1 cellular context compared by ENCODE assay signal in genomic region chr19:40599331-40600085, GRCh38.
TF ChIP-seq lines count a peak whose summit lies in the region.

No MANE protein-coding gene starts in this region.

TF ChIP-seq in K562, 482 proteins besides CTCF, POLR2A, EP300 and RAD21 (continues in another document):
- TF ChIP-seq MTA1 (IDR thresholded peaks at IDR 0.05; ENCODE audit: borderline replicate concordance) (0 out of 2 replicates have a peak, but pooled peaks have one; percentile 25), DPF2 (IDR thresholded peaks at IDR 0.05) (peak; percentile 69), GATAD2A (IDR thresholded peaks at IDR 0.05) (0 out of 2 replicates have a peak, but pooled peaks have one; percentile 68), SMAD4 (CRISPR knock-in tag; conservative IDR thresholded peaks at IDR 0.05) (no peak), ZBTB7A (IDR thresholded peaks at IDR 0.05; ENCODE audit: borderline replicate concordance, control insufficient read depth, low read depth, low read length) (0 out of 2 replicates have a peak, but pooled peaks have one; percentile 48), RCOR1 (IDR thresholded peaks at IDR 0.05; ENCODE audit: borderline replicate concordance in 1 of 2, low read depth in 2 of 2, low read length in 2 of 2) (peak in 1 of 2 experiments; percentile 42; a peak in 1 of 4 replicates), MLLT1 (IDR thresholded peaks at IDR 0.05) (peak; percentile 32 to 61; a peak in 1 of 4 replicates), NR2F6 (CRISPR knock-in tag; IDR thresholded peaks at IDR 0.05) (no peak), EHMT2 (IDR thresholded peaks at IDR 0.05) (peak; percentile 22; the same call in 1 of the 2 replicates), THRB (CRISPR knock-in tag; conservative IDR thresholded peaks at IDR 0.05) (peak; percentile 64; the same call in 1 of the 2 replicates), POLR2AphosphoS2 (IDR thresholded peaks at IDR 0.05; ENCODE audit: low read length) (no peak), ZHX1 (conservative IDR thresholded peaks at IDR 0.05; ENCODE audit: low read length) (no peak), ARNT (IDR thresholded peaks at IDR 0.05) (0 out of 4 replicates have a peak, but pooled peaks of 1 of the 2 experiments have one; percentile 24), MAZ (CRISPR knock-in tag; conservative IDR thresholded peaks at IDR 0.05 in 1 of 2, IDR thresholded peaks at IDR 0.05 in 1 of 2) (peak; percentile 42 to 53), IFI16 (CRISPR knock-in tag; IDR thresholded peaks at IDR 0.05) (no peak), AFF1 (IDR thresholded peaks at IDR 0.05; ENCODE audit: low read depth in 1 of 2, partially characterized antibody in 2 of 2) (peak in 1 of 2 experiments; percentile 26), DIDO1 (tag; IDR thresholded peaks at IDR 0.05; ENCODE audit: low read depth) (no peak), SMARCE1 (IDR thresholded peaks at IDR 0.05) (peak; percentile 57; the same call in 1 of the 2 replicates), MTA2 (IDR thresholded peaks at IDR 0.05; ENCODE audit: low read depth) (peak; percentile 38), FOXK2 (conservative IDR thresholded peaks at IDR 0.05 in 1 of 2, IDR thresholded peaks at IDR 0.05 in 1 of 2; ENCODE audit: low read depth in 2 of 2) (0 out of 4 replicates have a peak, but pooled peaks of 1 of the 2 experiments have one; percentile 28), ETV1 (tag; conservative IDR thresholded peaks at IDR 0.05; ENCODE audit: low read depth) (peak; percentile 62), CBFA2T3 (IDR thresholded peaks at IDR 0.05) (no peak), CBX8 (IDR thresholded peaks at IDR 0.05; ENCODE audit: borderline replicate concordance, extremely low read depth, low read depth, low read length, poor library complexity, severe bottlenecking) (no peak), SMARCA4 (IDR thresholded peaks at IDR 0.05) (peak; percentile 56), ZBED1 (IDR thresholded peaks at IDR 0.05) (no peak), YBX1 (IDR thresholded peaks at IDR 0.05) (peak; percentile 18; the same call in 1 of the 2 replicates)
- TF ChIP-seq, protein P1, sequence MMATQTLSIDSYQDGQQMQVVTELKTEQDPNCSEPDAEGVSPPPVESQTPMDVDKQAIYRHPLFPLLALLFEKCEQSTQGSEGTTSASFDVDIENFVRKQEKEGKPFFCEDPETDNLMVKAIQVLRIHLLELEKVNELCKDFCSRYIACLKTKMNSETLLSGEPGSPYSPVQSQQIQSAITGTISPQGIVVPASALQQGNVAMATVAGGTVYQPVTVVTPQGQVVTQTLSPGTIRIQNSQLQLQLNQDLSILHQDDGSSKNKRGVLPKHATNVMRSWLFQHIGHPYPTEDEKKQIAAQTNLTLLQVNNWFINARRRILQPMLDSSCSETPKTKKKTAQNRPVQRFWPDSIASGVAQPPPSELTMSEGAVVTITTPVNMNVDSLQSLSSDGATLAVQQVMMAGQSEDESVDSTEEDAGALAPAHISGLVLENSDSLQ (IDR thresholded peaks at IDR 0.05), result peak; percentile 88
- TF ChIP-seq, protein P2, sequence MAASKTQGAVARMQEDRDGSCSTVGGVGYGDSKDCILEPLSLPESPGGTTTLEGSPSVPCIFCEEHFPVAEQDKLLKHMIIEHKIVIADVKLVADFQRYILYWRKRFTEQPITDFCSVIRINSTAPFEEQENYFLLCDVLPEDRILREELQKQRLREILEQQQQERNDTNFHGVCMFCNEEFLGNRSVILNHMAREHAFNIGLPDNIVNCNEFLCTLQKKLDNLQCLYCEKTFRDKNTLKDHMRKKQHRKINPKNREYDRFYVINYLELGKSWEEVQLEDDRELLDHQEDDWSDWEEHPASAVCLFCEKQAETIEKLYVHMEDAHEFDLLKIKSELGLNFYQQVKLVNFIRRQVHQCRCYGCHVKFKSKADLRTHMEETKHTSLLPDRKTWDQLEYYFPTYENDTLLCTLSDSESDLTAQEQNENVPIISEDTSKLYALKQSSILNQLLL (CRISPR knock-in tag; IDR thresholded peaks at IDR 0.05; ENCODE audit: borderline replicate concordance), result no peak
- TF ChIP-seq, protein P3, sequence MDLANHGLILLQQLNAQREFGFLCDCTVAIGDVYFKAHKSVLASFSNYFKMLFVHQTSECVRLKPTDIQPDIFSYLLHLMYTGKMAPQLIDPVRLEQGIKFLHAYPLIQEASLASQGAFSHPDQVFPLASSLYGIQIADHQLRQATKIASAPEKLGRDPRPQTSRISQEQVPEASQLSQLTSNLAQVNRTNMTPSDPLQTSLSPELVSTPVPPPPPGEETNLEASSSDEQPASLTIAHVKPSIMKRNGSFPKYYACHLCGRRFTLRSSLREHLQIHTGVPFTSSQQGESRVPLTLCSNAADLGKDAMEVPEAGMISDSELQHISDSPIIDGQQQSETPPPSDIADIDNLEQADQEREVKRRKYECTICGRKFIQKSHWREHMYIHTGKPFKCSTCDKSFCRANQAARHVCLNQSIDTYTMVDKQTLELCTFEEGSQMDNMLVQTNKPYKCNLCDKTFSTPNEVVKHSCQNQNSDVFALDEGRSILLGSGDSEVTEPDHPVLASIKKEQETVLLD (IDR thresholded peaks at IDR 0.05), result peak; percentile 66; the same call in 1 of the 2 replicates
- TF ChIP-seq, protein P4, sequence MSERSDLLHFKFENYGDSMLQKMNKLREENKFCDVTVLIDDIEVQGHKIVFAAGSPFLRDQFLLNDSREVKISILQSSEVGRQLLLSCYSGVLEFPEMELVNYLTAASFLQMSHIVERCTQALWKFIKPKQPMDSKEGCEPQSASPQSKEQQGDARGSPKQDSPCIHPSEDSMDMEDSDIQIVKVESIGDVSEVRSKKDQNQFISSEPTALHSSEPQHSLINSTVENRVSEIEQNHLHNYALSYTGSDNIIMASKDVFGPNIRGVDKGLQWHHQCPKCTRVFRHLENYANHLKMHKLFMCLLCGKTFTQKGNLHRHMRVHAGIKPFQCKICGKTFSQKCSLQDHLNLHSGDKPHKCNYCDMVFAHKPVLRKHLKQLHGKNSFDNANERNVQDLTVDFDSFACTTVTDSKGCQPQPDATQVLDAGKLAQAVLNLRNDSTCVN (CRISPR knock-in tag; IDR thresholded peaks at IDR 0.05), result peak; percentile 88; the same call in 1 of the 2 replicates
- TF ChIP-seq, protein P5, sequence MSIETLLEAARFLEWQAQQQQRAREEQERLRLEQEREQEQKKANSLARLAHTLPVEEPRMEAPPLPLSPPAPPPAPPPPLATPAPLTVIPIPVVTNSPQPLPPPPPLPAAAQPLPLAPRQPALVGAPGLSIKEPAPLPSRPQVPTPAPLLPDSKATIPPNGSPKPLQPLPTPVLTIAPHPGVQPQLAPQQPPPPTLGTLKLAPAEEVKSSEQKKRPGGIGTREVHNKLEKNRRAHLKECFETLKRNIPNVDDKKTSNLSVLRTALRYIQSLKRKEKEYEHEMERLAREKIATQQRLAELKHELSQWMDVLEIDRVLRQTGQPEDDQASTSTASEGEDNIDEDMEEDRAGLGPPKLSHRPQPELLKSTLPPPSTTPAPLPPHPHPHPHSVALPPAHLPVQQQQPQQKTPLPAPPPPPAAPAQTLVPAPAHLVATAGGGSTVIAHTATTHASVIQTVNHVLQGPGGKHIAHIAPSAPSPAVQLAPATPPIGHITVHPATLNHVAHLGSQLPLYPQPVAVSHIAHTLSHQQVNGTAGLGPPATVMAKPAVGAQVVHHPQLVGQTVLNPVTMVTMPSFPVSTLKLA (conservative IDR thresholded peaks at IDR 0.05), result no peak
